27 cellular contexts compared by ENCODE assay signal in genomic region chr11:18367431-18367830, GRCh38. TPM values are rescaled to one million over a fixed set of nuclear protein-coding genes. Genes with fewer than 3 reads are reported as not detected.
DNase-seq lines count a peak whose midpoint lies in the region; ATAC-seq and TF ChIP-seq lines count a peak whose summit lies in the region.
"Had no signal": no experiment of that assay in that cellular context is flagged by ENCODE, and none has a peak within 500 bp of the region (broad histone marks: within the 10 kb centered on the region; RNA-seq: fewer than 3 reads in every experiment).

No MANE protein-coding gene starts in this region.

- TF ChIP-seq CTCF in IMR-90 (conservative IDR thresholded peaks at IDR 0.05; ENCODE audit: low read depth, low read length) (no peak), choroid plexus epithelial cell (conservative IDR thresholded peaks at IDR 0.05; ENCODE audit: low read depth, low read length) (no peak), BE2C (IDR thresholded peaks at IDR 0.05; ENCODE audit: low read depth, low read length) (no peak)

- H2BK15ac ChIP-seq in IMR-90 (ENCODE audit: low read depth, low read length): no peak overlapping the region

- no peak; the same call in 1 of the 2 replicates for ATAC-seq in IMR-90 (ENCODE audit: low read depth)
- no peak for ATAC-seq in naive thymus-derived CD4-positive, alpha-beta T cell
- ATAC-seq: esophagus mucosa, GM12878, heart left ventricle had no signal

- no peak overlapping the region for H3K4me2 ChIP-seq in IMR-90 (ENCODE audit: low read depth, low read length)

- CTCF ChIA-PET in CD4-positive, alpha-beta memory T cell (lab: Charles Lee; ENCODE audit: partially characterized antibody): interaction anchor here (0.6 kb wide), 1 partner anchor 27 kb away, joined by 3 read pairs; the partner anchor contains the start of gene LDHA
- CTCF ChIA-PET in IMR-90 (lab: Yijun Ruan, JAX): no interaction called here
- CTCF ChIA-PET in naive thymus-derived CD4-positive, alpha-beta T cell (lab: Charles Lee): no interaction called here

- no peaks in the 10 kb centered on the region for H3K4me1 ChIP-seq in CD4-positive, alpha-beta memory T cell (ENCODE audit: insufficient read depth, low read length)
- no peaks in the 10 kb centered on the region; the same call in 1 of the 2 replicates for H3K4me1 ChIP-seq in IMR-90 (ENCODE audit: control insufficient read depth, insufficient read depth, low read length)
- no peaks in the 10 kb centered on the region for H3K4me1 ChIP-seq in naive thymus-derived CD4-positive, alpha-beta T cell (ENCODE audit: control insufficient read depth in 2 of 2, insufficient read depth in 2 of 2, low read length in 2 of 2)
- H3K4me1 ChIP-seq in BE2C: no peaks in the 10 kb centered on the region
- H3K4me1 ChIP-seq: breast epithelium, heart left ventricle, parathyroid adenoma, transverse colon had no signal

- no peak overlapping the region for H3K56ac ChIP-seq in IMR-90 (ENCODE audit: extremely low read depth, insufficient read depth, low read length)

- H4K20me1 ChIP-seq in IMR-90 (ENCODE audit: insufficient read depth, low read length): no peaks in the 10 kb centered on the region

- H3K27ac Mint-ChIP-seq in CD4-positive, alpha-beta memory T cell: peak overlapping the region in 4 of 7 donors; percentile 26 to 46 (median 26)
- peak overlapping the region in 7 of 9 donors; percentile 0 to 80 (median 58) for H3K27ac Mint-ChIP-seq in naive thymus-derived CD4-positive, alpha-beta T cell
- H3K27ac Mint-ChIP-seq: activated T-helper 2 cell treated with anti-CD3 and anti-CD28 coated beads, Interferon-gamma antibody, Interleukin-2, Interleukin-4, amounts not matched to agents 10 μg/mL and 5 μg/mL and 100 μg/mL, durations not matched to agents 14 hours and 24 hours and 36 hours had no signal

- no peak overlapping the region for H4K5ac ChIP-seq in IMR-90 (ENCODE audit: low read depth, low read length)

- 0 out of 2 replicates have a peak, but pooled peaks cover 4% of the 10 kb centered on the region for H3K9me1 ChIP-seq in IMR-90 (ENCODE audit: insufficient read depth, low read length)

- intact Hi-C loops in CD4-positive, alpha-beta memory T cell (cut with micrococcal nuclease): loop anchor here (2.0 kb wide), 1 partner anchor 27 kb away; the partner anchor contains the start of gene LDHA
- intact Hi-C loops in IMR-90 (cut with micrococcal nuclease): no loop called here
- intact Hi-C loops in naive thymus-derived CD4-positive, alpha-beta T cell (cut with micrococcal nuclease): loop anchor here in 1 of 2 donors (2.0 kb wide), 1 partner anchor 15 kb away; no protein-coding TSS in a partner anchor

- no peak overlapping the region for H2AFZ ChIP-seq in IMR-90 (replicated peaks; ENCODE audit: low read length, poor library complexity)
- H2AFZ ChIP-seq: parathyroid adenoma had no signal

- H3K36me3 ChIP-seq in CD4-positive, alpha-beta memory T cell (ENCODE audit: insufficient read depth, low read length): peaks cover 22% of the 10 kb centered on the region
- H3K36me3 ChIP-seq in IMR-90 (ENCODE audit: control insufficient read depth, insufficient read depth, low read length): peaks cover 26% of the 10 kb centered on the region
- peaks cover 12 to 28% (median 15%) of the 10 kb centered on the region in 3 experiments for H3K36me3 ChIP-seq in naive thymus-derived CD4-positive, alpha-beta T cell (ENCODE audit: control insufficient read depth in 2 of 3, insufficient read depth in 3 of 3, low read length in 3 of 3)
- peaks cover 13% of the 10 kb centered on the region for H3K36me3 ChIP-seq in BE2C
- H3K36me3 ChIP-seq: breast epithelium had no signal

- no peak for DNase-seq in CD4-positive, alpha-beta memory T cell
- DNase-seq in IMR-90 (peak; percentile 12), choroid plexus epithelial cell (ENCODE audit: low read depth) (peak; percentile 36), AG20443 (ENCODE audit: low spot score) (no peak), BE2C (no peak), RKO (ENCODE audit: low spot score) (no peak)
- DNase-seq in naive thymus-derived CD4-positive, alpha-beta T cell: no peak
- DNase-seq: activated CD4-positive, CD25-positive, alpha-beta regulatory T cell; GF-D8; heart left ventricle; naive B cell; NCI-H1436; PC-3; stimulated activated CD4-positive, alpha-beta T cell treated with anti-CD3 and anti-CD28 coated beads, Interleukin-2, amount 100 ng/mL, for 24 hours; T-helper 9 cell; transverse colon had no signal

- no peak overlapping the region for H3K4ac ChIP-seq in IMR-90 (ENCODE audit: low read depth, low read length)

- H2AK9ac ChIP-seq in IMR-90 (replicated peaks; ENCODE audit: low read depth, low read length, poor library complexity): no peak overlapping the region

- H3K9ac ChIP-seq in IMR-90 (ENCODE audit: low read depth, low read length): no peak overlapping the region
- H3K9ac ChIP-seq: parathyroid adenoma had no signal

- in situ Hi-C loops in IMR-90 (cut with MboI; ENCODE audit: low sequenced_read_pairs): no loop called here

- no peaks in the 10 kb centered on the region for H3K27me3 ChIP-seq in CD4-positive, alpha-beta memory T cell (ENCODE audit: insufficient read depth, low read length)
- H3K27me3 ChIP-seq in IMR-90 (ENCODE audit: control insufficient read depth, insufficient read depth, low read length) (no peaks in the 10 kb centered on the region), BE2C (no peaks in the 10 kb centered on the region)
- no peaks in the 10 kb centered on the region for H3K27me3 ChIP-seq in naive thymus-derived CD4-positive, alpha-beta T cell (ENCODE audit: control insufficient read depth in 2 of 2, insufficient read depth in 2 of 2, low read length in 2 of 2)
- H3K27me3 ChIP-seq: breast epithelium, heart left ventricle, transverse colon had no signal

- H3K27ac ChIP-seq in CD4-positive, alpha-beta memory T cell (ENCODE audit: low read depth, low read length): no peak overlapping the region
- no peak overlapping the region for H3K27ac ChIP-seq in IMR-90 (ENCODE audit: insufficient read depth, low read length)
- H3K27ac ChIP-seq in naive thymus-derived CD4-positive, alpha-beta T cell (ENCODE audit: low read depth, low read length): no peak overlapping the region
- H3K27ac ChIP-seq: breast epithelium, heart left ventricle, parathyroid adenoma, transverse colon had no signal

- no peak overlapping the region for H2BK20ac ChIP-seq in IMR-90 (ENCODE audit: low read depth, low read length)

- no peak for TF ChIP-seq RAD21 in IMR-90 (IDR thresholded peaks at IDR 0.05; ENCODE audit: low read length)

- H3K9me3 ChIP-seq in CD4-positive, alpha-beta memory T cell (ENCODE audit: control insufficient read depth in 1 of 2, low read length in 2 of 2): no peaks in the 10 kb centered on the region
- H3K9me3 ChIP-seq in IMR-90 (ENCODE audit: control insufficient read depth, insufficient read depth, low read length): no peaks in the 10 kb centered on the region
- H3K9me3 ChIP-seq in naive thymus-derived CD4-positive, alpha-beta T cell (ENCODE audit: control insufficient read depth in 2 of 3, low read length in 3 of 3): no peaks in the 10 kb centered on the region
- no peaks in the 10 kb centered on the region for H3K9me3 ChIP-seq in BE2C
- H3K9me3 ChIP-seq: breast epithelium, heart left ventricle, transverse colon had no signal

- no peak overlapping the region for H2BK5ac ChIP-seq in IMR-90 (ENCODE audit: low read depth, low read length, poor library complexity, severe bottlenecking)

- H2AK5ac ChIP-seq in IMR-90 (ENCODE audit: low read depth, low read length): no peak overlapping the region

- H3K36me3 Mint-ChIP-seq in CD4-positive, alpha-beta memory T cell: peaks cover 20 to 42% of the 10 kb centered on the region in 2 donors
- peaks cover 9 to 33% (median 24%) of the 10 kb centered on the region in 5 donors for H3K36me3 Mint-ChIP-seq in naive thymus-derived CD4-positive, alpha-beta T cell

- no TSS peak for BruUV-seq in IMR-90 (replicated peaks; lab: Mats Ljungman, UMichigan)

- H3K9me3 Mint-ChIP-seq in CD4-positive, alpha-beta memory T cell: no peaks in the 10 kb centered on the region
- H3K9me3 Mint-ChIP-seq in naive thymus-derived CD4-positive, alpha-beta T cell: no peaks in the 10 kb centered on the region
- H3K9me3 Mint-ChIP-seq: activated T-helper 2 cell treated with anti-CD3 and anti-CD28 coated beads, Interferon-gamma antibody, Interleukin-2, Interleukin-4, amounts not matched to agents 10 μg/mL and 5 μg/mL and 100 μg/mL, durations not matched to agents 14 hours and 24 hours and 36 hours; stimulated activated naive CD8-positive, alpha-beta T cell treated with anti-CD3 and anti-CD28 coated beads, Interleukin-15, Interleukin-2, amounts not matched to agents 100 ng/mL and 50 ng/mL, for 24 hours had no signal

- no peak overlapping the region for H4K8ac ChIP-seq in IMR-90 (ENCODE audit: low read depth in 2 of 2, low read length in 2 of 2)

- POLR2A ChIA-PET in CD4-positive, alpha-beta memory T cell (lab: Charles Lee; ENCODE audit: partially characterized antibody): interaction anchor here (1.4 to 2.1 kb wide), 2 partner anchors 16 to 28 kb away, joined by 5 to 10 read pairs; partner anchors contain the start of gene LDHA
- POLR2A ChIA-PET in IMR-90 (lab: Charles Lee; ENCODE audit: unreplicated experiment): no interaction called here
- POLR2A ChIA-PET in naive thymus-derived CD4-positive, alpha-beta T cell (lab: Charles Lee): interaction anchor here (0.6 to 1.5 kb wide), 3 partner anchors 12 to 27 kb away, joined by 5 to 6 read pairs (median 5); partner anchors contain the start of gene LDHA

- H3K27me3 Mint-ChIP-seq in CD4-positive, alpha-beta memory T cell: no peaks in the 10 kb centered on the region
- no peaks in the 10 kb centered on the region for H3K27me3 Mint-ChIP-seq in naive thymus-derived CD4-positive, alpha-beta T cell
- H3K27me3 Mint-ChIP-seq: naive B cell; stimulated activated naive CD8-positive, alpha-beta T cell treated with anti-CD3 and anti-CD28 coated beads, Interleukin-15, Interleukin-2, amounts not matched to agents 100 ng/mL and 50 ng/mL, for 24 hours had no signal

- H3K14ac ChIP-seq in IMR-90 (replicated peaks; ENCODE audit: low read depth, low read length): no peak overlapping the region

- no CpG with 5 or more reads among the region's 3 CpGs for WGBS in IMR-90 (ENCODE audit: extremely low coverage in 2 of 2, insufficient read length in 1 of 2), 2 experiments

- H3K18ac ChIP-seq in IMR-90 (ENCODE audit: low read depth, low read length): no peak overlapping the region

- no peak overlapping the region for H3K4me3 ChIP-seq in CD4-positive, alpha-beta memory T cell (ENCODE audit: low read length in 2 of 2)
- H3K4me3 ChIP-seq in IMR-90 (ENCODE audit: insufficient read depth, low read depth, low read length) (no peak overlapping the region), choroid plexus epithelial cell (ENCODE audit: low read depth, low read length) (no peak overlapping the region), BE2C (ENCODE audit: low read depth, low read length) (no peak overlapping the region)
- no peak overlapping the region for H3K4me3 ChIP-seq in naive thymus-derived CD4-positive, alpha-beta T cell (ENCODE audit: low read length)
- H3K4me3 ChIP-seq: breast epithelium, GM12878, heart left ventricle, transverse colon had no signal

- H3K4me3 Mint-ChIP-seq in CD4-positive, alpha-beta memory T cell: no peak overlapping the region
- no peak overlapping the region for H3K4me3 Mint-ChIP-seq in naive thymus-derived CD4-positive, alpha-beta T cell
- H3K4me3 Mint-ChIP-seq: naive B cell; stimulated activated naive CD8-positive, alpha-beta T cell treated with anti-CD3 and anti-CD28 coated beads, Interleukin-15, Interleukin-2, amounts not matched to agents 100 ng/mL and 50 ng/mL, for 24 hours had no signal

- H4K91ac ChIP-seq in IMR-90 (ENCODE audit: insufficient read depth, low read depth, low read length): no peak overlapping the region

- no peak overlapping the region for H3K23ac ChIP-seq in IMR-90 (ENCODE audit: low read depth, low read length)

- H2BK120ac ChIP-seq in IMR-90 (ENCODE audit: low read depth, low read length): no peak overlapping the region

- H3K79me1 ChIP-seq in IMR-90 (ENCODE audit: low read depth in 1 of 2, low read length in 2 of 2): peaks cover 3 to 6% of the 10 kb centered on the region in 2 experiments; a peak in 3 of 4 replicates

- dilution Hi-C loops in IMR-90 (cut with HindIII; ENCODE audit: low sequenced_read_pairs, unreplicated experiment): no loop called here

- peaks cover 11 to 18% (median 14%) of the 10 kb centered on the region in 4 donors for H3K4me1 Mint-ChIP-seq in CD4-positive, alpha-beta memory T cell
- peaks cover 0 to 19% (median 6%) of the 10 kb centered on the region in 7 donors for H3K4me1 Mint-ChIP-seq in naive thymus-derived CD4-positive, alpha-beta T cell
- H3K4me1 Mint-ChIP-seq: naive B cell had no signal

- TF ChIP-seq POLR2A in IMR-90 (IDR thresholded peaks at IDR 0.05; ENCODE audit: low read depth, low read length): no peak

RNA-seq across cellular contexts. Expression of gene LDHA, which starts 26.9 kb away (rescaled TPM):
- total RNA-seq in CD4-positive, alpha-beta memory T cell: 100 to 1,000 TPM; 131 to 135 TPM
- polyA plus RNA-seq in CD4-positive, alpha-beta memory T cell: 100 to 1,000 TPM; 556 to 720 TPM
- total RNA-seq in IMR-90 (2012; rRNA removed): 1,735 and 2,567 TPM in 2 replicates
- polyA plus RNA-seq in IMR-90 (2012; rRNA removed): 1,293 and 1,813 TPM in 2 replicates
- polyA plus RNA-seq in IMR-90 (2012; cell fraction: cytosol; rRNA removed): 253 and 291 TPM in 2 replicates
- polyA plus RNA-seq in IMR-90 (2012; cell fraction: nucleus; rRNA removed; ENCODE audit: low replicate concordance): 157 and 790 TPM in 2 replicates
- 1,000 to 10,000 TPM in 1 of 5 experiments, 100 to 1,000 TPM in 2, 10 to 100 TPM in 2; 89.5 to 1,229 (median 211) TPM for total RNA-seq in naive thymus-derived CD4-positive, alpha-beta T cell
- polyA plus RNA-seq in naive thymus-derived CD4-positive, alpha-beta T cell: 100 to 1,000 TPM; 321 to 353 TPM
- 7.8 TPM for polyA plus RNA-seq in BE2C (2012; ENCODE audit: insufficient read depth, insufficient read length, low read depth)

RNA-seq across cellular contexts. Expression of gene LDHC, which starts 44.7 kb away (rescaled TPM):
- not detected for total RNA-seq in CD4-positive, alpha-beta memory T cell
- not detected for polyA plus RNA-seq in CD4-positive, alpha-beta memory T cell
- total RNA-seq in IMR-90 (2012; rRNA removed): not detected in 2 replicates
- polyA plus RNA-seq in IMR-90 (2012; rRNA removed): not detected in 2 replicates
- not detected in 2 replicates for polyA plus RNA-seq in IMR-90 (2012; cell fraction: cytosol; rRNA removed)
- polyA plus RNA-seq in IMR-90 (2012; cell fraction: nucleus; rRNA removed; ENCODE audit: low replicate concordance): not detected in 2 replicates
- not detected for total RNA-seq in naive thymus-derived CD4-positive, alpha-beta T cell
- polyA plus RNA-seq in naive thymus-derived CD4-positive, alpha-beta T cell: 1 to 10 TPM in 1 of 2 donors, not detected in 1; 3.6 TPM
- not detected for polyA plus RNA-seq in BE2C (2012; ENCODE audit: insufficient read depth, insufficient read length, low read depth)
- total RNA-seq: activated T-helper 2 cell treated with anti-CD3 and anti-CD28 coated beads, Interferon-gamma antibody, Interleukin-2, Interleukin-4, amounts not matched to agents 10 μg/mL and 5 μg/mL and 100 μg/mL, durations not matched to agents 14 hours and 24 hours and 36 hours; breast epithelium; dermis microvascular lymphatic vessel endothelial cell; esophagus mucosa; GM12878; H4; lung microvascular endothelial cell; SK-MEL-5; transverse colon had no signal
- polyA plus RNA-seq: BJ had no signal

RNA-seq across cellular contexts. Expression of gene GTF2H1, which starts 45.1 kb away (rescaled TPM):
- total RNA-seq in CD4-positive, alpha-beta memory T cell: 10 to 100 TPM; 60.1 to 61.6 TPM
- polyA plus RNA-seq in CD4-positive, alpha-beta memory T cell: 10 to 100 TPM; 31.8 to 41.6 TPM
- total RNA-seq in IMR-90 (2012; rRNA removed): 67.0 and 72.8 TPM in 2 replicates
- polyA plus RNA-seq in IMR-90 (2012; rRNA removed): 20.7 and 25.0 TPM in 2 replicates
- 10.7 and 10.9 TPM in 2 replicates for polyA plus RNA-seq in IMR-90 (2012; cell fraction: cytosol; rRNA removed)
- polyA plus RNA-seq in IMR-90 (2012; cell fraction: nucleus; rRNA removed; ENCODE audit: low replicate concordance): 10.6 and 28.1 TPM in 2 replicates
- total RNA-seq in naive thymus-derived CD4-positive, alpha-beta T cell: 10 to 100 TPM; 26.3 to 63.2 (median 59.0) TPM
- 10 to 100 TPM; 39.3 to 43.2 TPM for polyA plus RNA-seq in naive thymus-derived CD4-positive, alpha-beta T cell
- 18.3 TPM for polyA plus RNA-seq in BE2C (2012; ENCODE audit: insufficient read depth, insufficient read length, low read depth)

RNA-seq across cellular contexts. Expression of gene HPS5, which starts 45.5 kb away (rescaled TPM):
- total RNA-seq in CD4-positive, alpha-beta memory T cell: 10 to 100 TPM; 22.1 to 23.7 TPM
- 10 to 100 TPM; 14.2 to 15.1 TPM for polyA plus RNA-seq in CD4-positive, alpha-beta memory T cell
- total RNA-seq in IMR-90 (2012; rRNA removed): 28.3 and 34.7 TPM in 2 replicates
- polyA plus RNA-seq in IMR-90 (2012; rRNA removed): 6.2 and 7.9 TPM in 2 replicates
- 1.3 and 2.4 TPM in 2 replicates for polyA plus RNA-seq in IMR-90 (2012; cell fraction: cytosol; rRNA removed)
- 1.2 and 10.4 TPM in 2 replicates for polyA plus RNA-seq in IMR-90 (2012; cell fraction: nucleus; rRNA removed; ENCODE audit: low replicate concordance)
- 10 to 100 TPM; 13.0 to 22.3 (median 16.6) TPM for total RNA-seq in naive thymus-derived CD4-positive, alpha-beta T cell
- 10 to 100 TPM; 13.2 to 15.6 TPM for polyA plus RNA-seq in naive thymus-derived CD4-positive, alpha-beta T cell
- 9.2 TPM for polyA plus RNA-seq in BE2C (2012; ENCODE audit: insufficient read depth, insufficient read length, low read depth)

Comparison
In these comparisons a context has a peak if more than half of its experiments do, and no peak if none do; other contexts are left out.
1. DNase-seq: peak in IMR-90 (single experiment) and choroid plexus epithelial cell (single experiment); none in CD4-positive, alpha-beta memory T cell (0 of 5), naive thymus-derived CD4-positive, alpha-beta T cell (0 of 9), AG20443 (single experiment), BE2C (single experiment) and RKO (single experiment).